10 cellular contexts compared by ENCODE assay signal in genomic region chr20:17825949-17826843, GRCh38.
DNase-seq lines count a peak whose midpoint lies in the region; ATAC-seq lines count a peak whose summit lies in the region.
"Had no signal": no experiment of that assay in that cellular context is flagged by ENCODE, and none has a peak within 500 bp of the region (broad histone marks: within the 10 kb centered on the region; RNA-seq: fewer than 3 reads in every experiment).

No MANE protein-coding gene starts in this region.

- CTCF ChIA-PET in activated CD4-positive, alpha-beta memory T cell treated with anti-CD3 and anti-CD28 coated beads, Interleukin-2, amount 10 ng/mL, durations not matched to agents 7 days and 5 days (lab: Charles Lee) = interaction anchor here (0.7 kb wide), 1 partner anchor 144 kb away, joined by 3 read pairs; the partner anchor contains the start of gene RRBP1

- no peak overlapping the region for H3K27ac Mint-ChIP-seq in activated CD4-positive, alpha-beta memory T cell treated with anti-CD3 and anti-CD28 coated beads, Interleukin-2, amount 10 ng/mL, durations not matched to agents 7 days and 5 days
- H3K27ac Mint-ChIP-seq: activated naive CD8-positive, alpha-beta T cell had no signal

- H3K9me3 ChIP-seq in subcutaneous abdominal adipose tissue (ENCODE audit: control insufficient read depth in 5 of 5, low read length in 5 of 5) = no peaks in the 10 kb centered on the region

- POLR2A ChIA-PET in activated CD4-positive, alpha-beta memory T cell treated with anti-CD3 and anti-CD28 coated beads, Interleukin-2, amount 10 ng/mL, durations not matched to agents 7 days and 5 days (lab: Charles Lee) = interaction anchor here (0.7 kb wide), 1 partner anchor 31 kb away, joined by 3 read pairs; no protein-coding TSS in a partner anchor

- no peaks in the 10 kb centered on the region for H3K36me3 ChIP-seq in subcutaneous abdominal adipose tissue (ENCODE audit: control insufficient read depth in 5 of 5, insufficient read depth in 5 of 5, low read length in 5 of 5)

- H3K27me3 Mint-ChIP-seq in activated CD4-positive, alpha-beta memory T cell treated with anti-CD3 and anti-CD28 coated beads, Interleukin-2, amount 10 ng/mL, durations not matched to agents 7 days and 5 days = peaks cover 4% of the 10 kb centered on the region
- H3K27me3 Mint-ChIP-seq: activated naive CD8-positive, alpha-beta T cell had no signal

- no peak overlapping the region for H3K4me3 Mint-ChIP-seq in activated CD4-positive, alpha-beta memory T cell treated with anti-CD3 and anti-CD28 coated beads, Interleukin-2, amount 10 ng/mL, durations not matched to agents 7 days and 5 days
- H3K4me3 Mint-ChIP-seq: activated naive CD8-positive, alpha-beta T cell had no signal

- no peak overlapping the region for H3K4me3 ChIP-seq in subcutaneous abdominal adipose tissue (ENCODE audit: low read depth in 1 of 5, low read length in 5 of 5)

- peak overlapping the region; percentile 42 for H3K27ac ChIP-seq in subcutaneous abdominal adipose tissue (ENCODE audit: low read depth, low read length)

- peak; percentile 6 to 30 (median 20) for DNase-seq in stimulated activated CD4-positive, alpha-beta T cell treated with anti-CD3 and anti-CD28 coated beads, Interleukin-12 subunit alpha, Interleukin-12 subunit beta, amount 100 ng/mL, for 48 hours (ENCODE audit: low read depth in 2 of 3, low spot score in 1 of 3)
- no peak for DNase-seq in stimulated activated CD4-positive, alpha-beta T cell treated with anti-CD3 and anti-CD28 coated beads, Interleukin-4, amount 100 ng/mL, for 4 hours
- DNase-seq in activated CD4-positive, alpha-beta memory T cell treated with anti-CD3 and anti-CD28 coated beads, Interleukin-2, amount 10 ng/mL, durations not matched to agents 7 days and 5 days = peak; percentile 39
- no peak for DNase-seq in hypothalamus (lab: John Stamatoyannopoulos, UW)
- no peak for DNase-seq in NCI-H526 (lab: John Stamatoyannopoulos, UW)
- DNase-seq in AG08396 (ENCODE audit: low spot score) = no peak
- DNase-seq: NCI-H2081 treated with DMSO at 0.1 percent for 48 hours had no signal

- no peaks in the 10 kb centered on the region for H3K9me3 Mint-ChIP-seq in activated CD4-positive, alpha-beta memory T cell treated with anti-CD3 and anti-CD28 coated beads, Interleukin-2, amount 10 ng/mL, durations not matched to agents 7 days and 5 days

- ATAC-seq in HG02840 (IDR thresholded peaks at IDR 0.05; ENCODE audit: low FRiP score, unreplicated experiment) = peak; percentile 89

- peaks cover 14% of the 10 kb centered on the region for H3K4me1 Mint-ChIP-seq in activated CD4-positive, alpha-beta memory T cell treated with anti-CD3 and anti-CD28 coated beads, Interleukin-2, amount 10 ng/mL, durations not matched to agents 7 days and 5 days

- H3K27me3 ChIP-seq in subcutaneous abdominal adipose tissue (ENCODE audit: control insufficient read depth in 5 of 5, insufficient read depth in 4 of 5, low read length in 5 of 5) = no peaks in the 10 kb centered on the region

- H3K9ac ChIP-seq in subcutaneous abdominal adipose tissue (ENCODE audit: low read length in 5 of 5) = peak overlapping the region in 1 of 5 donors; percentile 46

- H3K4me1 ChIP-seq in subcutaneous abdominal adipose tissue (ENCODE audit: control insufficient read depth in 5 of 5, insufficient read depth in 5 of 5, low read length in 5 of 5) = peaks cover 4 to 27% (median 25%) of the 10 kb centered on the region in 5 donors

- H3K36me3 Mint-ChIP-seq in activated CD4-positive, alpha-beta memory T cell treated with anti-CD3 and anti-CD28 coated beads, Interleukin-2, amount 10 ng/mL, durations not matched to agents 7 days and 5 days (ENCODE audit: low read depth) = no peaks in the 10 kb centered on the region
- H3K36me3 Mint-ChIP-seq: activated naive CD8-positive, alpha-beta T cell had no signal

Comparison
In these comparisons a context has a peak if more than half of its experiments do, and no peak if none do; other contexts are left out.
1. DNase-seq: peak in stimulated activated CD4-positive, alpha-beta T cell treated with anti-CD3 and anti-CD28 coated beads, Interleukin-12 subunit alpha, Interleukin-12 subunit beta, amount 100 ng/mL, for 48 hours (3 of 3) and activated CD4-positive, alpha-beta memory T cell treated with anti-CD3 and anti-CD28 coated beads, Interleukin-2, amount 10 ng/mL, durations not matched to agents 7 days and 5 days (single experiment); none in stimulated activated CD4-positive, alpha-beta T cell treated with anti-CD3 and anti-CD28 coated beads, Interleukin-4, amount 100 ng/mL, for 4 hours (0 of 2), hypothalamus (0 of 51), NCI-H526 (0 of 2) and AG08396 (single experiment).